In genomic region chr6:32970413-32971244, GRCh38 we compare ENCODE assay signal across 8 cellular contexts. TPM values are rescaled to one million over a fixed set of nuclear protein-coding genes. Genes with fewer than 3 reads are reported as not detected.
A peak's percentile ranks its signal among the peaks of the same experiment; 100 is the strongest.
DNase-seq lines count a peak whose midpoint lies in the region; ATAC-seq and TF ChIP-seq lines count a peak whose summit lies in the region.

No MANE protein-coding gene starts in this region.

- H3K4me3 Mint-ChIP-seq in activated CD4-positive, alpha-beta T cell treated with anti-CD3 and anti-CD28 coated beads, Interleukin-2, amount 10 ng/mL, durations not matched to agents 24 days and 14 days = peak overlapping the region; percentile 94

- peaks cover 0 to 35% of the 10 kb centered on the region in 2 donors for H3K36me3 ChIP-seq in left lung

- ATAC-seq in left lung (peak; percentile 50), GM19351 (IDR thresholded peaks at IDR 0.05; ENCODE audit: unreplicated experiment) (no peak)

- peak overlapping the region; percentile 100 for H3K27ac Mint-ChIP-seq in activated CD4-positive, alpha-beta T cell treated with anti-CD3 and anti-CD28 coated beads, Interleukin-2, amount 10 ng/mL, durations not matched to agents 24 days and 14 days

- peaks cover 63% of the 10 kb centered on the region for H3K36me3 Mint-ChIP-seq in activated CD4-positive, alpha-beta T cell treated with anti-CD3 and anti-CD28 coated beads, Interleukin-2, amount 10 ng/mL, durations not matched to agents 24 days and 14 days (ENCODE audit: low read depth)

- H3K27ac ChIP-seq in coronary artery (peak overlapping the region; percentile 99 to 100), left lung (peak overlapping the region; percentile 99)

- peaks cover 10 to 40% of the 10 kb centered on the region in 2 donors for H3K4me1 ChIP-seq in left lung

- H3K27me3 ChIP-seq in left lung = no peaks in the 10 kb centered on the region

- TF ChIP-seq CTCF in coronary artery (IDR thresholded peaks at IDR 0.05) (no peak), left lung (IDR thresholded peaks at IDR 0.05) (no peak)

- no peaks in the 10 kb centered on the region for H3K9me3 ChIP-seq in left lung

- peak overlapping the region; percentile 85 for H3K4me3 ChIP-seq in coronary artery
- H3K4me3 ChIP-seq in left lung = peak overlapping the region; percentile 61 to 100

- H3K27me3 Mint-ChIP-seq in activated CD4-positive, alpha-beta T cell treated with anti-CD3 and anti-CD28 coated beads, Interleukin-2, amount 10 ng/mL, durations not matched to agents 24 days and 14 days = no peaks in the 10 kb centered on the region

- intact Hi-C loops in activated CD4-positive, alpha-beta T cell treated with anti-CD3 and anti-CD28 coated beads, Interleukin-2, amount 10 ng/mL, durations not matched to agents 24 days and 14 days (cut with micrococcal nuclease) = loop anchor here (1.0 to 5.0 kb wide), 5 partner anchors 126 to 773 kb away; partner anchors contain the start of genes HSD17B8, PHF1, PSMB8 and TAPBP
- intact Hi-C loops in left lung (cut with DNase I) = no loop called here

- H3K9me3 Mint-ChIP-seq in activated CD4-positive, alpha-beta T cell treated with anti-CD3 and anti-CD28 coated beads, Interleukin-2, amount 10 ng/mL, durations not matched to agents 24 days and 14 days = no peaks in the 10 kb centered on the region

- peak; percentile 72 for DNase-seq in SIG-M5 treated with dmso at 0.1 percent for 504 hours (lab: John Stamatoyannopoulos, UW; ENCODE audit: unreplicated experiment)
- DNase-seq in SIG-M5 (lab: John Stamatoyannopoulos, UW) = no peak
- peak; percentile 85 to 87 for DNase-seq in NCI-H446 (lab: John Stamatoyannopoulos, UW)
- DNase-seq in activated CD4-positive, alpha-beta T cell treated with anti-CD3 and anti-CD28 coated beads, Interleukin-2, amount 10 ng/mL, durations not matched to agents 24 days and 14 days = peak; percentile 92
- DNase-seq in coronary artery (ENCODE audit: low spot score) = peak; percentile 94
- DNase-seq in left lung = peak; percentile 92 to 96
- peak; percentile 90 for DNase-seq in stimulated activated CD4-positive, alpha-beta T cell treated with anti-CD3 and anti-CD28 coated beads, Interleukin-1b, Interleukin-23, amount 100 ng/mL, for 48 hours

- peaks cover 29% of the 10 kb centered on the region for H3K4me1 Mint-ChIP-seq in activated CD4-positive, alpha-beta T cell treated with anti-CD3 and anti-CD28 coated beads, Interleukin-2, amount 10 ng/mL, durations not matched to agents 24 days and 14 days

RNA-seq across cellular contexts. Expression of gene BRD2, which starts 2.2 kb away (rescaled TPM):
- 320 TPM in 2 replicates for total RNA-seq in activated CD4-positive, alpha-beta T cell treated with anti-CD3 and anti-CD28 coated beads, Interleukin-2, amount 10 ng/mL, durations not matched to agents 24 days and 14 days
- total RNA-seq in left lung = 100 to 1,000 TPM; 125 to 174 TPM

RNA-seq across cellular contexts. Expression of gene HLA-DMA, which starts 17.7 kb away (rescaled TPM):
- 8.1 and 8.7 TPM in 2 replicates for total RNA-seq in activated CD4-positive, alpha-beta T cell treated with anti-CD3 and anti-CD28 coated beads, Interleukin-2, amount 10 ng/mL, durations not matched to agents 24 days and 14 days
- 100 to 1,000 TPM; 128 to 159 TPM for total RNA-seq in left lung

RNA-seq across cellular contexts. Expression of gene HLA-DMB, which starts 29.8 kb away (rescaled TPM):
- 0.75 and 0.80 TPM in 2 replicates for total RNA-seq in activated CD4-positive, alpha-beta T cell treated with anti-CD3 and anti-CD28 coated beads, Interleukin-2, amount 10 ng/mL, durations not matched to agents 24 days and 14 days
- total RNA-seq in left lung = 10 to 100 TPM; 59.0 to 91.0 TPM

RNA-seq across cellular contexts. Expression of gene HLA-DOA, which starts 38.8 kb away (rescaled TPM):
- total RNA-seq in activated CD4-positive, alpha-beta T cell treated with anti-CD3 and anti-CD28 coated beads, Interleukin-2, amount 10 ng/mL, durations not matched to agents 24 days and 14 days = 0.21 and 0.38 TPM in 2 replicates
- total RNA-seq in left lung = 10 to 100 TPM; 15.3 to 20.6 TPM

Comparison
In these comparisons a context has a peak if more than half of its experiments do, and no peak if none do; other contexts are left out.
1. RNA of gene HLA-DMA, which starts 17.7 kb away (total RNA-seq): 128 to 159 TPM in left lung; 8.1 to 8.7 TPM in activated CD4-positive, alpha-beta T cell treated with anti-CD3 and anti-CD28 coated beads, Interleukin-2, amount 10 ng/mL, durations not matched to agents 24 days and 14 days; every median in the first group is over 10 times any median in the second.
2. RNA of gene HLA-DMB, which starts 29.8 kb away (total RNA-seq): 59.0 to 91.0 TPM in left lung; 0.75 to 0.80 TPM in activated CD4-positive, alpha-beta T cell treated with anti-CD3 and anti-CD28 coated beads, Interleukin-2, amount 10 ng/mL, durations not matched to agents 24 days and 14 days; every median in the first group is over 10 times any median in the second.